ENCODE assay signal across 8 cellular contexts in genomic region chr7:107614425-107614824, GRCh38. TPM values are rescaled to one million over a fixed set of nuclear protein-coding genes. Genes with fewer than 3 reads are reported as not detected.
DNase-seq lines count a peak whose midpoint lies in the region; TF ChIP-seq lines count a peak whose summit lies in the region.
"Had no signal": no experiment of that assay in that cellular context is flagged by ENCODE, and none has a peak within 500 bp of the region (broad histone marks: within the 10 kb centered on the region; RNA-seq: fewer than 3 reads in every experiment).

No MANE protein-coding gene starts in this region.

- H3K36me3 ChIP-seq in stomach: peaks cover 5 to 42% (median 41%) of the 10 kb centered on the region in 4 donors

- TF ChIP-seq POLR2A in stomach (IDR thresholded peaks at IDR 0.05): no peak

- CTCF ChIA-PET in RWPE1 (lab: Yijun Ruan, JAX): no interaction called here

- no peak overlapping the region for H3K4me3 ChIP-seq in stomach

- no peak for TF ChIP-seq CTCF in RWPE1 (conservative IDR thresholded peaks at IDR 0.05; ENCODE audit: low read depth)
- no peak for TF ChIP-seq CTCF in stomach (IDR thresholded peaks at IDR 0.05)

- H3K4me1 ChIP-seq in stomach: peaks cover 0 to 24% (median 11%) of the 10 kb centered on the region in 4 donors

- no peaks in the 10 kb centered on the region for H3K9me3 ChIP-seq in stomach

- no peaks in the 10 kb centered on the region for H3K27me3 ChIP-seq in stomach

- intact Hi-C loops in stomach (cut with DNase I; ENCODE audit: low total_unique reads): no loop called here

- H3K27ac ChIP-seq in RWPE1 (no peak overlapping the region), stomach (no peak overlapping the region)

- POLR2A ChIA-PET in RWPE1 (lab: Yijun Ruan, JAX; ENCODE audit: low non-redundant PET): no interaction called here

- no peak for TF ChIP-seq EP300 in stomach (IDR thresholded peaks at IDR 0.05)

- DNase-seq in GM04504 (ENCODE audit: low read depth) (peak; percentile 78), RWPE1 (ENCODE audit: low spot score) (peak; percentile 13), iris pigment epithelial cell (ENCODE audit: low read depth) (peak; percentile 89), stomach (no peak), amniotic stem cell (lab: John Stamatoyannopoulos, UW) (no peak), activated T-cell treated with anti-CD3 and anti-CD28 coated beads for 4 hours (no peak)
- DNase-seq: DND-41 had no signal

RNA-seq across cellular contexts. Expression of gene BCAP29, which starts 34.4 kb away (rescaled TPM):
- total RNA-seq in stomach: 10 to 100 TPM; 44.6 to 73.1 (median 50.0) TPM
- polyA plus RNA-seq in stomach: 10 to 100 TPM; 26.1 to 32.2 (median 31.5) TPM

RNA-seq across cellular contexts. Expression of gene SLC26A4, which starts 46.2 kb away (rescaled TPM):
- total RNA-seq in stomach: 1 to 10 TPM in 2 of 5 donors, not detected in 3; 2.6 to 4.2 TPM
- 1 to 10 TPM in 1 of 3 donors, under 1 TPM in 2; 0.06 to 2.1 (median 0.28) TPM for polyA plus RNA-seq in stomach
- total RNA-seq: mesothelial cell of epicardium had no signal

RNA-seq across cellular contexts. Expression of gene DUS4L, which starts 50.7 kb away (rescaled TPM):
- 10 to 100 TPM in 2 of 5 donors, 1 to 10 TPM in 1, not detected in 2; 7.6 to 14.5 (median 10.3) TPM for total RNA-seq in stomach
- 1 to 10 TPM; 4.0 to 5.5 (median 5.0) TPM for polyA plus RNA-seq in stomach

RNA-seq across cellular contexts. Expression of gene COG5, which starts 50.7 kb away (rescaled TPM):
- 100 to 1,000 TPM in 1 of 5 donors, 10 to 100 TPM in 3, 1 to 10 TPM in 1; 7.5 to 285 (median 46.3) TPM for total RNA-seq in stomach
- polyA plus RNA-seq in stomach: 1 to 10 TPM; 5.2 to 7.8 (median 7.5) TPM

Comparison
In these comparisons a context has a peak if more than half of its experiments do, and no peak if none do; other contexts are left out.
1. DNase-seq: peak in GM04504 (single experiment), RWPE1 (single experiment) and iris pigment epithelial cell (single experiment); none in stomach (single experiment), amniotic stem cell (single experiment) and activated T-cell treated with anti-CD3 and anti-CD28 coated beads for 4 hours (single experiment).